Comparison of ENCODE assay signal across 12 cellular contexts in genomic region chr1:154759793-154760192, GRCh38.
DNase-seq lines count a peak whose midpoint lies in the region; ATAC-seq and TF ChIP-seq lines count a peak whose summit lies in the region.
"Had no signal": no experiment of that assay in that cellular context is flagged by ENCODE, and none has a peak within 500 bp of the region (broad histone marks: within the 10 kb centered on the region; RNA-seq: fewer than 3 reads in every experiment).

No MANE protein-coding gene starts in this region.

- H3K4me3 Mint-ChIP-seq in activated T-cell treated with anti-CD3 and anti-CD28 coated beads, Interleukin-2, amount 50 U/mL, for 24 hours: peak overlapping the region; percentile 68
- peak overlapping the region; percentile 78 for H3K4me3 Mint-ChIP-seq in CD4-positive, alpha-beta T cell
- H3K4me3 Mint-ChIP-seq in glutamatergic neuron (ENCODE audit: unreplicated experiment): no peak overlapping the region

- POLR2A ChIA-PET in CD4-positive, alpha-beta T cell (lab: Charles Lee): interaction anchor here (1.1 to 2.1 kb wide), 4 partner anchors 12 to 32 kb away, joined by 3 to 7 read pairs (median 5); no protein-coding TSS in a partner anchor

- H3K79me2 ChIP-seq in SU-DHL-6 (ENCODE audit: insufficient read depth, low read length) (no peaks in the 10 kb centered on the region), hepatocyte (no peaks in the 10 kb centered on the region)

- H3K27me3 ChIP-seq in CD4-positive, alpha-beta T cell (ENCODE audit: control insufficient read depth, insufficient read depth, low read length): no peaks in the 10 kb centered on the region
- H3K27me3 ChIP-seq in SU-DHL-6 (ENCODE audit: low read length) (no peaks in the 10 kb centered on the region), hepatocyte (peaks cover 57% of the 10 kb centered on the region)
- H3K27me3 ChIP-seq: breast epithelium had no signal

- no peaks in the 10 kb centered on the region for H3K9me3 ChIP-seq in CD4-positive, alpha-beta T cell (ENCODE audit: control insufficient read depth, low read length)
- H3K9me3 ChIP-seq in SU-DHL-6 (ENCODE audit: insufficient read depth, low read length): no peaks in the 10 kb centered on the region
- no peaks in the 10 kb centered on the region for H3K9me3 ChIP-seq in hepatocyte (ENCODE audit: low read depth)
- H3K9me3 ChIP-seq: adrenal gland, breast epithelium, mucosa of descending colon had no signal

- intact Hi-C loops in CD4-positive, alpha-beta T cell (cut with DNase I, micrococcal nuclease): loop anchor here (1.0 to 5.0 kb wide), 6 partner anchors 32 to 278 kb away; no protein-coding TSS in a partner anchor

- H3K9ac ChIP-seq in SU-DHL-6 (ENCODE audit: low read length): no peak overlapping the region

- H4K20me1 ChIP-seq in SU-DHL-6 (ENCODE audit: low read depth, low read length) (no peaks in the 10 kb centered on the region), hepatocyte (ENCODE audit: insufficient read depth, poor library complexity, severe bottlenecking) (no peaks in the 10 kb centered on the region)

- H3F3A ChIP-seq in SU-DHL-6 (ENCODE audit: insufficient read depth): no peaks in the 10 kb centered on the region

- H3K36me3 ChIP-seq in SU-DHL-6 (ENCODE audit: low read length) (no peaks in the 10 kb centered on the region), hepatocyte (replicated peaks; ENCODE audit: insufficient read depth, low read depth) (no peaks in the 10 kb centered on the region)
- H3K36me3 ChIP-seq: adrenal gland, breast epithelium had no signal

- no peak for DNase-seq in activated T-cell treated with anti-CD3 and anti-CD28 coated beads, Interleukin-2, amount 50 U/mL, for 24 hours
- no peak for DNase-seq in activated T-cell treated with anti-CD3 and anti-CD28 coated beads, Interleukin-2, amount 50 U/mL, for 1 hour
- DNase-seq in CD4-positive, alpha-beta T cell: no peak
- DNase-seq in hepatocyte (ENCODE audit: low spot score) (no peak), DMS53 (lab: John Stamatoyannopoulos, UW) (no peak), DMS 273 treated with DMSO at 0.1 percent for 48 hours (lab: John Stamatoyannopoulos, UW) (no peak), glutamatergic neuron (no peak)
- DNase-seq: cortex of kidney had no signal

- 95% methylated on average over 8 of the region's 8 CpGs for WGBS in hepatocyte (ENCODE audit: low lambda C conversion rate, missing lambda C conversion rate)

- TF ChIP-seq CTCF in CD4-positive, alpha-beta T cell (IDR thresholded peaks at IDR 0.05): no peak
- TF ChIP-seq CTCF in SU-DHL-6 (IDR thresholded peaks at IDR 0.05; ENCODE audit: insufficient read depth, low read length, poor library complexity, severe bottlenecking): no peak
- TF ChIP-seq CTCF in hepatocyte (IDR thresholded peaks at IDR 0.05; ENCODE audit: poor library complexity): no peak
- TF ChIP-seq CTCF in glutamatergic neuron (IDR thresholded peaks at IDR 0.05; ENCODE audit: partially characterized antibody, unreplicated experiment): no peak

- no peaks in the 10 kb centered on the region for H3K27me3 Mint-ChIP-seq in activated T-cell treated with anti-CD3 and anti-CD28 coated beads, Interleukin-2, amount 50 U/mL, for 24 hours
- no peaks in the 10 kb centered on the region for H3K27me3 Mint-ChIP-seq in CD4-positive, alpha-beta T cell
- no peaks in the 10 kb centered on the region for H3K27me3 Mint-ChIP-seq in glutamatergic neuron (ENCODE audit: unreplicated experiment)

- H3K27ac Mint-ChIP-seq in activated T-cell treated with anti-CD3 and anti-CD28 coated beads, Interleukin-2, amount 50 U/mL, for 24 hours: peak overlapping the region; percentile 98
- H3K27ac Mint-ChIP-seq in CD4-positive, alpha-beta T cell: peak overlapping the region; percentile 30
- H3K27ac Mint-ChIP-seq in glutamatergic neuron (ENCODE audit: unreplicated experiment): no peak overlapping the region

- H3K4me2 ChIP-seq in SU-DHL-6 (ENCODE audit: low read depth, low read length, poor library complexity, severe bottlenecking) (peak overlapping the region; percentile 64), hepatocyte (peak overlapping the region; percentile 96)

- peaks cover 61% of the 10 kb centered on the region for H3K4me1 Mint-ChIP-seq in activated T-cell treated with anti-CD3 and anti-CD28 coated beads, Interleukin-2, amount 50 U/mL, for 24 hours (ENCODE audit: low read depth)
- peaks cover 47% of the 10 kb centered on the region for H3K4me1 Mint-ChIP-seq in CD4-positive, alpha-beta T cell (ENCODE audit: low read depth)
- peaks cover 11% of the 10 kb centered on the region for H3K4me1 Mint-ChIP-seq in glutamatergic neuron (ENCODE audit: low read depth, unreplicated experiment)

- H3K36me3 Mint-ChIP-seq in activated T-cell treated with anti-CD3 and anti-CD28 coated beads, Interleukin-2, amount 50 U/mL, for 24 hours (ENCODE audit: low read depth): no peaks in the 10 kb centered on the region
- H3K36me3 Mint-ChIP-seq in CD4-positive, alpha-beta T cell (ENCODE audit: low read depth): no peaks in the 10 kb centered on the region
- no peaks in the 10 kb centered on the region for H3K36me3 Mint-ChIP-seq in glutamatergic neuron (ENCODE audit: unreplicated experiment)

- CTCF ChIA-PET in CD4-positive, alpha-beta T cell (lab: Charles Lee): interaction anchor here (0.9 to 2.6 kb wide), 10 partner anchors 9 to 200 kb away, joined by 3 to 18 read pairs (median 4); no protein-coding TSS in a partner anchor

- no peaks in the 10 kb centered on the region for H3K4me1 ChIP-seq in hepatocyte (ENCODE audit: insufficient read depth)
- H3K4me1 ChIP-seq: breast epithelium had no signal

- H3K9me2 ChIP-seq in SU-DHL-6 (replicated peaks; ENCODE audit: insufficient read depth, low read length) (no peaks in the 10 kb centered on the region), hepatocyte (replicated peaks; ENCODE audit: insufficient read depth) (no peaks in the 10 kb centered on the region)

- H3K4me3 ChIP-seq in SU-DHL-6 (ENCODE audit: insufficient read depth, low read length, poor library complexity, severe bottlenecking) (no peak overlapping the region), hepatocyte (no peak overlapping the region)
- H3K4me3 ChIP-seq: mucosa of descending colon had no signal

- no peak for ATAC-seq in CD4-positive, alpha-beta T cell (ENCODE audit: poor library complexity)

- H2AFZ ChIP-seq in SU-DHL-6 (ENCODE audit: low read depth, low read length, severe bottlenecking) (no peak overlapping the region), hepatocyte (no peak overlapping the region)

- no peaks in the 10 kb centered on the region for H3K9me3 Mint-ChIP-seq in activated T-cell treated with anti-CD3 and anti-CD28 coated beads, Interleukin-2, amount 50 U/mL, for 24 hours
- no peaks in the 10 kb centered on the region for H3K9me3 Mint-ChIP-seq in CD4-positive, alpha-beta T cell
- H3K9me3 Mint-ChIP-seq in glutamatergic neuron (ENCODE audit: unreplicated experiment): no peaks in the 10 kb centered on the region

- no peak overlapping the region for H3K27ac ChIP-seq in CD4-positive, alpha-beta T cell (ENCODE audit: low read depth, low read length)
- no peak overlapping the region for H3K27ac ChIP-seq in SU-DHL-6 (ENCODE audit: low read depth, low read length)
- no peak overlapping the region for H3K27ac ChIP-seq in hepatocyte
- H3K27ac ChIP-seq: adrenal gland, breast epithelium had no signal
